ENCODE assay signal across 8 cellular contexts in the genomic region with DNA sequence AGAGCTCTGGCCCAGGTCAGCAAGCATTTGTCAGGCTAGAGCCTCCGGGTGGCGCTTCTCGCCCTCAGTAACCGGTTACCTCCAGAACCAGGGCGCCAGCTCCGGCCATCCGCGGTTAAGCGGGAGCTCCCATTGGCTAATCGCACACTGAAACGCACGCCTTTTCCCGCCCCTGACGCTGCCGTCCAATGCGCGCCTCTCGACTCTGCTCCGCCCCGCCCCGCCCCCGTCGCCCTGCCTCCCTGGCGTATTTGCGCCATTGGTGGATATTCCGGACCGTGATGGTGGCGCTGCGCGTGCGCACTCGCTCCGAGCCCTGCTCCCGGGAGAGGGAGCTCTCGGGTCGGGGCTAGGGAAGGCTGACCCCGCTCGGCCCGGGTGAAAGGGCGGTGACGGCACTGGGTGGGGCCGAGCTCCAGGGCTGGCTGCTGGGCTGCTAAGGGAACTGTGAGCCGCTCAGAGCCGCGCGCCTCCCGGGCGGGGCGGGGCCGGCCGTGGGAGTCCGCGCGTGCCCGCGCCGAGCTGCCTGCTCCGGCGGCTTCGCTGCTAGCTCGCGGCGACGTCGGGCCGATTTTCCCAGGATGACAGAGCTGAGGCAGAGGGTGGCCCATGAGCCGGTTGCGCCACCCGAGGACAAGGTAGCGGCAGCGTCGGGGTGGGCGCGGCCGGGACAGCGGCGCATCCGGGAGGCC. TPM values are rescaled to one million over a fixed set of nuclear protein-coding genes. Genes with fewer than 3 reads are reported as not detected.
A peak's percentile ranks its signal among the peaks of the same experiment; 100 is the strongest.
DNase-seq lines count a peak whose midpoint lies in the region; ATAC-seq and TF ChIP-seq lines count a peak whose summit lies in the region.

Gene CDS2, plus strand, starts transcription at position 497 of the 692 bp plus-strand sequence. Its CDS starts 85 bp downstream, at position 582.

- intact Hi-C loops in CD14-positive monocyte (cut with micrococcal nuclease) (loop anchor here in 1 of 2 donors (1.0 kb wide), 1 partner anchor 66 kb away; no protein-coding TSS in a partner anchor), left colon (cut with DNase I, micrococcal nuclease) (loop anchor here in 1 of 2 donors (5.0 kb wide), 1 partner anchor 66 kb away; no protein-coding TSS in a partner anchor)

- peak within 1 kb of the TSS; percentile 91 to 96 (median 94) for H3K27ac Mint-ChIP-seq in CD14-positive monocyte
- peak within 1 kb of the TSS; percentile 97 for H3K27ac Mint-ChIP-seq in activated CD4-positive, alpha-beta T cell treated with anti-CD3 and anti-CD28 coated beads, Interleukin-2, amount 10 ng/mL, durations not matched to agents 7 days and 5 days

- POLR2A ChIA-PET in activated CD4-positive, alpha-beta T cell treated with anti-CD3 and anti-CD28 coated beads, Interleukin-2, amount 10 ng/mL, durations not matched to agents 7 days and 5 days (lab: Charles Lee), result interaction anchor here (0.6 to 1.0 kb wide), 2 partner anchors 11 to 315 kb away, joined by 3 to 4 read pairs; no protein-coding TSS in a partner anchor

- peaks cover 0 to 3% (median 0%) of the 10 kb centered on the region in 3 donors for H3K27me3 Mint-ChIP-seq in CD14-positive monocyte (ENCODE audit: low read depth in 3 of 3)
- H3K27me3 Mint-ChIP-seq in activated CD4-positive, alpha-beta T cell treated with anti-CD3 and anti-CD28 coated beads, Interleukin-2, amount 10 ng/mL, durations not matched to agents 7 days and 5 days, result no peaks in the 10 kb centered on the region

- H3K36me3 Mint-ChIP-seq in CD14-positive monocyte, result peaks cover 1 to 19% of the 10 kb centered on the region in 2 donors
- peaks cover 11% of the 10 kb centered on the region for H3K36me3 Mint-ChIP-seq in activated CD4-positive, alpha-beta T cell treated with anti-CD3 and anti-CD28 coated beads, Interleukin-2, amount 10 ng/mL, durations not matched to agents 7 days and 5 days (ENCODE audit: low read depth)

- peak; percentile 100 for DNase-seq in CD14-positive monocyte (ENCODE audit: low spot score)
- DNase-seq in NCI-H69 (lab: John Stamatoyannopoulos, UW), result peak; percentile 99
- DNase-seq in activated CD4-positive, alpha-beta T cell treated with anti-CD3 and anti-CD28 coated beads, Interleukin-2, amount 10 ng/mL, durations not matched to agents 7 days and 5 days, result peak; percentile 100
- peak; percentile 98 for DNase-seq in cortex of kidney (lab: John Stamatoyannopoulos, UW)
- DNase-seq in left colon, result peak; percentile 100
- DNase-seq in stimulated activated CD4-positive, alpha-beta T cell treated with anti-CD3 and anti-CD28 coated beads, Interleukin-1b, Interleukin-23, amount 100 ng/mL, for 48 hours, result peak; percentile 100

- peaks cover 35% of the 10 kb centered on the region for H3K4me1 Mint-ChIP-seq in CD14-positive monocyte
- peaks cover 59% of the 10 kb centered on the region for H3K4me1 Mint-ChIP-seq in activated CD4-positive, alpha-beta T cell treated with anti-CD3 and anti-CD28 coated beads, Interleukin-2, amount 10 ng/mL, durations not matched to agents 7 days and 5 days

- H3K4me3 Mint-ChIP-seq in CD14-positive monocyte, result peak within 1 kb of the TSS; percentile 93 to 96
- H3K4me3 Mint-ChIP-seq in activated CD4-positive, alpha-beta T cell treated with anti-CD3 and anti-CD28 coated beads, Interleukin-2, amount 10 ng/mL, durations not matched to agents 7 days and 5 days, result peak within 1 kb of the TSS; percentile 97

- CTCF ChIA-PET in activated CD4-positive, alpha-beta T cell treated with anti-CD3 and anti-CD28 coated beads, Interleukin-2, amount 10 ng/mL, durations not matched to agents 7 days and 5 days (lab: Charles Lee), result interaction anchor here (0.6 to 2.2 kb wide), 20 partner anchors 9 to 314 kb away, joined by 3 to 36 read pairs (median 4); no protein-coding TSS in a partner anchor

- peak; percentile 89 for ATAC-seq in GM19351 (IDR thresholded peaks at IDR 0.05; ENCODE audit: unreplicated experiment)
- ATAC-seq in HG03521 (IDR thresholded peaks at IDR 0.05; ENCODE audit: unreplicated experiment), result peak; percentile 88
- peak; percentile 88 for ATAC-seq in left colon

- peak; percentile 49 for TF ChIP-seq CTCF in CD14-positive monocyte (IDR thresholded peaks at IDR 0.05)

- H3K9me3 Mint-ChIP-seq in CD14-positive monocyte, result no peaks in the 10 kb centered on the region
- H3K9me3 Mint-ChIP-seq in activated CD4-positive, alpha-beta T cell treated with anti-CD3 and anti-CD28 coated beads, Interleukin-2, amount 10 ng/mL, durations not matched to agents 7 days and 5 days, result no peaks in the 10 kb centered on the region

RNA-seq across cellular contexts. Expression of gene CDS2, which starts in this region (rescaled TPM):
- 10 to 100 TPM; 54.4 to 62.6 TPM for polyA plus RNA-seq in CD14-positive monocyte
- total RNA-seq in activated CD4-positive, alpha-beta T cell treated with anti-CD3 and anti-CD28 coated beads, Interleukin-2, amount 10 ng/mL, durations not matched to agents 7 days and 5 days, result 10 to 100 TPM; 54.5 to 58.4 TPM
- 10 to 100 TPM; 33.4 to 42.6 TPM for total RNA-seq in left colon

Comparison
In these comparisons a context has a peak if more than half of its experiments do, and no peak if none do; other contexts are left out.
1. Peak in every context shown above with its lines: DNase-seq and ATAC-seq.